13 cellular contexts compared by ENCODE assay signal in genomic region chr3:180018588-180018987, GRCh38. TPM values are rescaled to one million over a fixed set of nuclear protein-coding genes. Genes with fewer than 3 reads are reported as not detected.
DNase-seq lines count a peak whose midpoint lies in the region; ATAC-seq, FAIRE-seq and TF ChIP-seq lines count a peak whose summit lies in the region.
"Had no signal": no experiment of that assay in that cellular context is flagged by ENCODE, and none has a peak within 500 bp of the region (broad histone marks: within the 10 kb centered on the region; RNA-seq: fewer than 3 reads in every experiment).

No MANE protein-coding gene starts in this region.

- peak; percentile 40 for FAIRE-seq in GM19239 (lab: Jason Lieb, UNC)

- no peak for TF ChIP-seq POLR2A in transverse colon (IDR thresholded peaks at IDR 0.05)

- no peak overlapping the region for H3K4me3 Mint-ChIP-seq in activated naive CD8-positive, alpha-beta T cell treated with anti-CD3 and anti-CD28 coated beads, Interleukin-2, amount 50 U/mL, for 24 hours

- H3K4me1 Mint-ChIP-seq in activated naive CD8-positive, alpha-beta T cell treated with anti-CD3 and anti-CD28 coated beads, Interleukin-2, amount 50 U/mL, for 24 hours: no peaks in the 10 kb centered on the region

- H3K9me3 Mint-ChIP-seq in activated naive CD8-positive, alpha-beta T cell treated with anti-CD3 and anti-CD28 coated beads, Interleukin-2, amount 50 U/mL, for 24 hours: no peaks in the 10 kb centered on the region

- TF ChIP-seq CTCF in transverse colon (IDR thresholded peaks at IDR 0.05): no peak

- no peaks in the 10 kb centered on the region for H3K36me3 Mint-ChIP-seq in activated naive CD8-positive, alpha-beta T cell treated with anti-CD3 and anti-CD28 coated beads, Interleukin-2, amount 50 U/mL, for 24 hours (ENCODE audit: low read depth)

- no peaks in the 10 kb centered on the region for H3K27me3 ChIP-seq in transverse colon
- H3K27me3 ChIP-seq: neutrophil had no signal

- 39 to 42% methylated on average over 2 to 4 of the region's 4 CpGs for WGBS in transverse colon (ENCODE audit: low coverage in 1 of 2), 2 donors

- no peak for TF ChIP-seq EP300 in transverse colon (IDR thresholded peaks at IDR 0.05; ENCODE audit: low read depth)

- intact Hi-C loops in transverse colon (cut with DNase I; ENCODE audit: low total_unique reads): no loop called here

- H3K9me3 ChIP-seq in transverse colon: no peaks in the 10 kb centered on the region
- H3K9me3 ChIP-seq: neutrophil had no signal

- peak; percentile 6 for DNase-seq in GM19239 (ENCODE audit: insufficient read length, low spot score)
- peak; percentile 5 for DNase-seq in amniotic epithelial cell (ENCODE audit: low read depth)
- peak; percentile 63 for DNase-seq in putamen (ENCODE audit: low spot score)
- DNase-seq in activated naive CD8-positive, alpha-beta T cell treated with anti-CD3 and anti-CD28 coated beads, Interleukin-2, amount 50 U/mL, for 24 hours: no peak
- DNase-seq in transverse colon: no peak
- DNase-seq: activated naive CD4-positive, alpha-beta T cell treated with anti-CD3 and anti-CD28 coated beads, Interleukin-2, amount 50 U/mL, for 16 hours; Calu3; cortex of kidney; NCI-H748 treated with DMSO at 0.1 percent for 48 hours had no signal

- no peaks in the 10 kb centered on the region for H3K4me1 ChIP-seq in transverse colon

- no peaks in the 10 kb centered on the region for H3K36me3 ChIP-seq in transverse colon
- H3K36me3 ChIP-seq: neutrophil had no signal

- no peak overlapping the region for H3K27ac Mint-ChIP-seq in activated naive CD8-positive, alpha-beta T cell treated with anti-CD3 and anti-CD28 coated beads, Interleukin-2, amount 50 U/mL, for 24 hours

- peak; percentile 74 for ATAC-seq in HG02852 (IDR thresholded peaks at IDR 0.05; ENCODE audit: unreplicated experiment)
- ATAC-seq in HG02623 (IDR thresholded peaks at IDR 0.05; ENCODE audit: unreplicated experiment): no peak
- ATAC-seq in activated naive CD8-positive, alpha-beta T cell treated with anti-CD3 and anti-CD28 coated beads, Interleukin-2, amount 50 U/mL, for 24 hours: no peak
- ATAC-seq: left lobe of liver had no signal

- H3K27ac ChIP-seq in transverse colon: no peak overlapping the region
- H3K27ac ChIP-seq: neutrophil had no signal

- no peaks in the 10 kb centered on the region for H3K27me3 Mint-ChIP-seq in activated naive CD8-positive, alpha-beta T cell treated with anti-CD3 and anti-CD28 coated beads, Interleukin-2, amount 50 U/mL, for 24 hours

- H3K4me3 ChIP-seq in transverse colon: no peak overlapping the region

- in situ Hi-C loops in transverse colon (cut with MboI; ENCODE audit: low pct_ligation_motif_present in 1 of 4, low pct_unique_long_range_greater_than_20kb in 1 of 4, low sequenced_read_pairs in 3 of 4): no loop called here

RNA-seq across cellular contexts. Expression of gene PEX5L, which starts 18.1 kb away (rescaled TPM):
- total RNA-seq in transverse colon: 1 to 10 TPM in 1 of 4 donors, not detected in 3; 1.2 TPM
- total RNA-seq: Calu3, left lobe of liver had no signal

Comparison
In these comparisons a context has a peak if more than half of its experiments do, and no peak if none do; other contexts are left out.
1. DNase-seq: peak in GM19239 (single experiment), amniotic epithelial cell (single experiment) and putamen (single experiment); none in activated naive CD8-positive, alpha-beta T cell treated with anti-CD3 and anti-CD28 coated beads, Interleukin-2, amount 50 U/mL, for 24 hours (single experiment) and transverse colon (single experiment).